ENCODE assay signal across 12 cellular contexts in genomic region chr10:65394898-65395297, GRCh38.
DNase-seq lines count a peak whose midpoint lies in the region; ATAC-seq and TF ChIP-seq lines count a peak whose summit lies in the region.
"Had no signal": no experiment of that assay in that cellular context is flagged by ENCODE, and none has a peak within 500 bp of the region (broad histone marks: within the 10 kb centered on the region; RNA-seq: fewer than 3 reads in every experiment).

No MANE protein-coding gene starts in this region.

- TF ChIP-seq CTCF in chondrocyte (IDR thresholded peaks at IDR 0.05) (no peak), ovary (IDR thresholded peaks at IDR 0.05) (no peak)

- H3K27ac Mint-ChIP-seq in chondrocyte (ENCODE audit: unreplicated experiment) = peak overlapping the region; percentile 83
- H3K27ac Mint-ChIP-seq: CD14-positive monocyte had no signal

- no peaks in the 10 kb centered on the region for H3K27me3 Mint-ChIP-seq in chondrocyte (ENCODE audit: low read depth)

- H3K27ac ChIP-seq in ovary = no peak overlapping the region
- H3K27ac ChIP-seq: cardiac muscle cell had no signal

- H3K4me3 ChIP-seq in ovary = no peak overlapping the region
- H3K4me3 ChIP-seq: cardiac muscle cell had no signal

- DNase-seq in M059J (ENCODE audit: low read depth) (peak; percentile 18), chondrocyte (ENCODE audit: low spot score) (no peak), renal cortical epithelial cell (ENCODE audit: low read depth) (peak; percentile 92), ovary (no peak), NCI-H2029 treated with DMSO at 0.1 percent for 48 hours (lab: John Stamatoyannopoulos, UW) (no peak), cardiac septum (ENCODE audit: low spot score) (no peak)
- DNase-seq: activated T-cell treated with anti-CD3 and anti-CD28 coated beads, Interleukin-2, amount 50 U/mL, for 48 hours; Kasumi-1 had no signal

- TF ChIP-seq EP300 in ovary (IDR thresholded peaks at IDR 0.05) = no peak

- no peak for TF ChIP-seq POLR2A in ovary (IDR thresholded peaks at IDR 0.05)

- no peaks in the 10 kb centered on the region for H3K36me3 ChIP-seq in ovary
- H3K36me3 ChIP-seq: cardiac muscle cell had no signal

- H3K27me3 ChIP-seq in ovary = no peaks in the 10 kb centered on the region
- H3K27me3 ChIP-seq: cardiac muscle cell had no signal

- H3K4me1 ChIP-seq in ovary (ENCODE audit: insufficient read depth) = no peaks in the 10 kb centered on the region

- WGBS in ovary, 3 donors = 37 to 49% (median 44%) methylated on average over 1 of the region's 1 CpG

- no peaks in the 10 kb centered on the region for H3K9me3 ChIP-seq in ovary

- no peaks in the 10 kb centered on the region for H3K36me3 Mint-ChIP-seq in chondrocyte (ENCODE audit: low read depth)
- H3K36me3 Mint-ChIP-seq: CD14-positive monocyte had no signal

- no peaks in the 10 kb centered on the region for H3K9me3 Mint-ChIP-seq in chondrocyte (ENCODE audit: low read depth)

- no peak overlapping the region for H3K4me3 Mint-ChIP-seq in chondrocyte (ENCODE audit: unreplicated experiment)
- H3K4me3 Mint-ChIP-seq: CD14-positive monocyte had no signal

- intact Hi-C loops in ovary (cut with DNase I) (no loop called here), cardiac septum (cut with DNase I) (no loop called here)

- peaks cover 26% of the 10 kb centered on the region for H3K4me1 Mint-ChIP-seq in chondrocyte (ENCODE audit: low read depth)
- H3K4me1 Mint-ChIP-seq: CD14-positive monocyte had no signal

- ATAC-seq in GM18867 (IDR thresholded peaks at IDR 0.05; ENCODE audit: unreplicated experiment) = peak; percentile 69
- no peak for ATAC-seq in HG03378 (IDR thresholded peaks at IDR 0.05; ENCODE audit: unreplicated experiment)

Comparison
In these comparisons a context has a peak if more than half of its experiments do, and no peak if none do; other contexts are left out.
1. DNase-seq: peak in M059J (single experiment) and renal cortical epithelial cell (single experiment); none in chondrocyte (single experiment), ovary (0 of 5), NCI-H2029 treated with DMSO at 0.1 percent for 48 hours (single experiment) and cardiac septum (single experiment).